In the genomic region with DNA sequence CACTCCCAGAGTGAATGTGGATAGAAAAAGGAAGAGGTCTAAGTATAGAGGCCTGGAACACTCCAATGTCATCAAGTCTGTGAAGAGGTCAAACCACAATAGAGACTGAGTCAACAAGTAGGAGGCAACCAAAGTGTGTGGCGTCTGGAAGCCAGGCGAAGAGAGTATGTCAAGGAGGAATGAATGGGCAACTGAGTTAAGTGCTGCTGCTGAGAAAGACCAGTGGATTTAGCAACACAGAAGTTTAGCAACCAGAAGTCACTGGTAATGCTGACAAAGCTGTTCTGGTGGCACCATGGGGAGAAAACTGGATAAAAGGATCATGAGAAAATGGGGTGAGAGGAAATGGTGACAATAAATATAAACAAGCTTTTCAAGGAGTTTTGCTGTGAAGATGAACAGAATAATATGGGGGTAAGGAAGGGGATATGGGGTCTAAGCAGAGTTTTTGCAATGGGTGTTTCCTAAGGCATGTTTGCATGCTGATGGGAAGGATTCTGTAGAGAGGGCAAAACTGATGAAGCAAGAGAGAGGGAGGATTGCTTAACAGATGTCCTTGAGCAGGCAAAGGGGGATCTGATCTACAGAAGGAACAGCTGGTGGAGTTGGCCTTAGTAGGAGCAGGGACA, we compare ENCODE assay signal across 1 cellular context.
TF ChIP-seq lines count a peak whose summit lies in the region.

No MANE protein-coding gene starts in this region.

TF ChIP-seq in HepG2, 621 proteins besides CTCF, POLR2A, EP300 and RAD21 (continued from another document and continues in another):
- TF ChIP-seq, protein P1, sequence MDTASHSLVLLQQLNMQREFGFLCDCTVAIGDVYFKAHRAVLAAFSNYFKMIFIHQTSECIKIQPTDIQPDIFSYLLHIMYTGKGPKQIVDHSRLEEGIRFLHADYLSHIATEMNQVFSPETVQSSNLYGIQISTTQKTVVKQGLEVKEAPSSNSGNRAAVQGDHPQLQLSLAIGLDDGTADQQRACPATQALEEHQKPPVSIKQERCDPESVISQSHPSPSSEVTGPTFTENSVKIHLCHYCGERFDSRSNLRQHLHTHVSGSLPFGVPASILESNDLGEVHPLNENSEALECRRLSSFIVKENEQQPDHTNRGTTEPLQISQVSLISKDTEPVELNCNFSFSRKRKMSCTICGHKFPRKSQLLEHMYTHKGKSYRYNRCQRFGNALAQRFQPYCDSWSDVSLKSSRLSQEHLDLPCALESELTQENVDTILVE (CRISPR knock-in tag; IDR thresholded peaks at IDR 0.05): peak; percentile 76
- TF ChIP-seq, protein P2, sequence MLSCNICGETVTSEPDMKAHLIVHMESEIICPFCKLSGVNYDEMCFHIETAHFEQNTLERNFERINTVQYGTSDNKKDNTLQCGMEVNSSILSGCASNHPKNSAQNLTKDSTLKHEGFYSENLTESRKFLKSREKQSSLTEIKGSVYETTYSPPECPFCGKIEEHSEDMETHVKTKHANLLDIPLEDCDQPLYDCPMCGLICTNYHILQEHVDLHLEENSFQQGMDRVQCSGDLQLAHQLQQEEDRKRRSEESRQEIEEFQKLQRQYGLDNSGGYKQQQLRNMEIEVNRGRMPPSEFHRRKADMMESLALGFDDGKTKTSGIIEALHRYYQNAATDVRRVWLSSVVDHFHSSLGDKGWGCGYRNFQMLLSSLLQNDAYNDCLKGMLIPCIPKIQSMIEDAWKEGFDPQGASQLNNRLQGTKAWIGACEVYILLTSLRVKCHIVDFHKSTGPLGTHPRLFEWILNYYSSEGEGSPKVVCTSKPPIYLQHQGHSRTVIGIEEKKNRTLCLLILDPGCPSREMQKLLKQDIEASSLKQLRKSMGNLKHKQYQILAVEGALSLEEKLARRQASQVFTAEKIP (CRISPR knock-in tag; IDR thresholded peaks at IDR 0.05; ENCODE audit: borderline replicate concordance): no peak
- no peak for TF ChIP-seq FOXA1 (IDR thresholded peaks at IDR 0.05)
- TF ChIP-seq FOXA1 (CRISPR knock-in tag; IDR thresholded peaks at IDR 0.05): peak; percentile 81
- TF ChIP-seq, protein P3, sequence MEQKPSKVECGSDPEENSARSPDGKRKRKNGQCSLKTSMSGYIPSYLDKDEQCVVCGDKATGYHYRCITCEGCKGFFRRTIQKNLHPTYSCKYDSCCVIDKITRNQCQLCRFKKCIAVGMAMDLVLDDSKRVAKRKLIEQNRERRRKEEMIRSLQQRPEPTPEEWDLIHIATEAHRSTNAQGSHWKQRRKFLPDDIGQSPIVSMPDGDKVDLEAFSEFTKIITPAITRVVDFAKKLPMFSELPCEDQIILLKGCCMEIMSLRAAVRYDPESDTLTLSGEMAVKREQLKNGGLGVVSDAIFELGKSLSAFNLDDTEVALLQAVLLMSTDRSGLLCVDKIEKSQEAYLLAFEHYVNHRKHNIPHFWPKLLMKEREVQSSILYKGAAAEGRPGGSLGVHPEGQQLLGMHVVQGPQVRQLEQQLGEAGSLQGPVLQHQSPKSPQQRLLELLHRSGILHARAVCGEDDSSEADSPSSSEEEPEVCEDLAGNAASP (CRISPR knock-in tag; IDR thresholded peaks at IDR 0.05; ENCODE audit: borderline replicate concordance): 0 out of 2 replicates have a peak, but pooled peaks have one; percentile 37
- peak; percentile 68 for TF ChIP-seq POGZ (CRISPR knock-in tag; IDR thresholded peaks at IDR 0.05)
- peak; percentile 45; the same call in 1 of the 2 replicates for TF ChIP-seq TBX2 (CRISPR knock-in tag; IDR thresholded peaks at IDR 0.05; ENCODE audit: borderline replicate concordance)
- 0 out of 2 replicates have a peak, but pooled peaks have one; percentile 10 for TF ChIP-seq GFI1 (CRISPR knock-in tag; IDR thresholded peaks at IDR 0.05; ENCODE audit: borderline replicate concordance)
- TF ChIP-seq NFE2L1 (CRISPR knock-in tag; IDR thresholded peaks at IDR 0.05; ENCODE audit: borderline replicate concordance): no peak
- TF ChIP-seq, protein P4, sequence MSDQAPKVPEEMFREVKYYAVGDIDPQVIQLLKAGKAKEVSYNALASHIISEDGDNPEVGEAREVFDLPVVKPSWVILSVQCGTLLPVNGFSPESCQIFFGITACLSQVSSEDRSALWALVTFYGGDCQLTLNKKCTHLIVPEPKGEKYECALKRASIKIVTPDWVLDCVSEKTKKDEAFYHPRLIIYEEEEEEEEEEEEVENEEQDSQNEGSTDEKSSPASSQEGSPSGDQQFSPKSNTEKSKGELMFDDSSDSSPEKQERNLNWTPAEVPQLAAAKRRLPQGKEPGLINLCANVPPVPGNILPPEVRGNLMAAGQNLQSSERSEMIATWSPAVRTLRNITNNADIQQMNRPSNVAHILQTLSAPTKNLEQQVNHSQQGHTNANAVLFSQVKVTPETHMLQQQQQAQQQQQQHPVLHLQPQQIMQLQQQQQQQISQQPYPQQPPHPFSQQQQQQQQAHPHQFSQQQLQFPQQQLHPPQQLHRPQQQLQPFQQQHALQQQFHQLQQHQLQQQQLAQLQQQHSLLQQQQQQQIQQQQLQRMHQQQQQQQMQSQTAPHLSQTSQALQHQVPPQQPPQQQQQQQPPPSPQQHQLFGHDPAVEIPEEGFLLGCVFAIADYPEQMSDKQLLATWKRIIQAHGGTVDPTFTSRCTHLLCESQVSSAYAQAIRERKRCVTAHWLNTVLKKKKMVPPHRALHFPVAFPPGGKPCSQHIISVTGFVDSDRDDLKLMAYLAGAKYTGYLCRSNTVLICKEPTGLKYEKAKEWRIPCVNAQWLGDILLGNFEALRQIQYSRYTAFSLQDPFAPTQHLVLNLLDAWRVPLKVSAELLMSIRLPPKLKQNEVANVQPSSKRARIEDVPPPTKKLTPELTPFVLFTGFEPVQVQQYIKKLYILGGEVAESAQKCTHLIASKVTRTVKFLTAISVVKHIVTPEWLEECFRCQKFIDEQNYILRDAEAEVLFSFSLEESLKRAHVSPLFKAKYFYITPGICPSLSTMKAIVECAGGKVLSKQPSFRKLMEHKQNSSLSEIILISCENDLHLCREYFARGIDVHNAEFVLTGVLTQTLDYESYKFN (CRISPR knock-in tag; conservative IDR thresholded peaks at IDR 0.05): peak; percentile 70
- TF ChIP-seq NFIB (CRISPR knock-in tag; IDR thresholded peaks at IDR 0.05; ENCODE audit: borderline replicate concordance): no peak
- TF ChIP-seq, protein P5, sequence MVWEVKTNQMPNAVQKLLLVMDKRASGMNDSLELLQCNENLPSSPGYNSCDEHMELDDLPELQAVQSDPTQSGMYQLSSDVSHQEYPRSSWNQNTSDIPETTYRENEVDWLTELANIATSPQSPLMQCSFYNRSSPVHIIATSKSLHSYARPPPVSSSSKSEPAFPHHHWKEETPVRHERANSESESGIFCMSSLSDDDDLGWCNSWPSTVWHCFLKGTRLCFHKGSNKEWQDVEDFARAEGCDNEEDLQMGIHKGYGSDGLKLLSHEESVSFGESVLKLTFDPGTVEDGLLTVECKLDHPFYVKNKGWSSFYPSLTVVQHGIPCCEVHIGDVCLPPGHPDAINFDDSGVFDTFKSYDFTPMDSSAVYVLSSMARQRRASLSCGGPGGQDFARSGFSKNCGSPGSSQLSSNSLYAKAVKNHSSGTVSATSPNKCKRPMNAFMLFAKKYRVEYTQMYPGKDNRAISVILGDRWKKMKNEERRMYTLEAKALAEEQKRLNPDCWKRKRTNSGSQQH (CRISPR knock-in tag; IDR thresholded peaks at IDR 0.05; ENCODE audit: low read depth): 0 out of 2 replicates have a peak, but pooled peaks have one; percentile 11
- peak; percentile 50 for TF ChIP-seq TCF7 (IDR thresholded peaks at IDR 0.05; ENCODE audit: low read depth)
- TF ChIP-seq, protein P6, sequence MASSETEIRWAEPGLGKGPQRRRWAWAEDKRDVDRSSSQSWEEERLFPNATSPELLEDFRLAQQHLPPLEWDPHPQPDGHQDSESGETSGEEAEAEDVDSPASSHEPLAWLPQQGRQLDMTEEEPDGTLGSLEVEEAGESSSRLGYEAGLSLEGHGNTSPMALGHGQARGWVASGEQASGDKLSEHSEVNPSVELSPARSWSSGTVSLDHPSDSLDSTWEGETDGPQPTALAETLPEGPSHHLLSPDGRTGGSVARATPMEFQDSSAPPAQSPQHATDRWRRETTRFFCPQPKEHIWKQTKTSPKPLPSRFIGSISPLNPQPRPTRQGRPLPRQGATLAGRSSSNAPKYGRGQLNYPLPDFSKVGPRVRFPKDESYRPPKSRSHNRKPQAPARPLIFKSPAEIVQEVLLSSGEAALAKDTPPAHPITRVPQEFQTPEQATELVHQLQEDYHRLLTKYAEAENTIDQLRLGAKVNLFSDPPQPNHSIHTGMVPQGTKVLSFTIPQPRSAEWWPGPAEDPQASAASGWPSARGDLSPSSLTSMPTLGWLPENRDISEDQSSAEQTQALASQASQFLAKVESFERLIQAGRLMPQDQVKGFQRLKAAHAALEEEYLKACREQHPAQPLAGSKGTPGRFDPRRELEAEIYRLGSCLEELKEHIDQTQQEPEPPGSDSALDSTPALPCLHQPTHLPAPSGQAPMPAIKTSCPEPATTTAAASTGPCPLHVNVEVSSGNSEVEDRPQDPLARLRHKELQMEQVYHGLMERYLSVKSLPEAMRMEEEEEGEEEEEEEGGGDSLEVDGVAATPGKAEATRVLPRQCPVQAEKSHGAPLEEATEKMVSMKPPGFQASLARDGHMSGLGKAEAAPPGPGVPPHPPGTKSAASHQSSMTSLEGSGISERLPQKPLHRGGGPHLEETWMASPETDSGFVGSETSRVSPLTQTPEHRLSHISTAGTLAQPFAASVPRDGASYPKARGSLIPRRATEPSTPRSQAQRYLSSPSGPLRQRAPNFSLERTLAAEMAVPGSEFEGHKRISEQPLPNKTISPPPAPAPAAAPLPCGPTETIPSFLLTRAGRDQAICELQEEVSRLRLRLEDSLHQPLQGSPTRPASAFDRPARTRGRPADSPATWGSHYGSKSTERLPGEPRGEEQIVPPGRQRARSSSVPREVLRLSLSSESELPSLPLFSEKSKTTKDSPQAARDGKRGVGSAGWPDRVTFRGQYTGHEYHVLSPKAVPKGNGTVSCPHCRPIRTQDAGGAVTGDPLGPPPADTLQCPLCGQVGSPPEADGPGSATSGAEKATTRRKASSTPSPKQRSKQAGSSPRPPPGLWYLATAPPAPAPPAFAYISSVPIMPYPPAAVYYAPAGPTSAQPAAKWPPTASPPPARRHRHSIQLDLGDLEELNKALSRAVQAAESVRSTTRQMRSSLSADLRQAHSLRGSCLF (CRISPR knock-in tag; IDR thresholded peaks at IDR 0.05; ENCODE audit: borderline replicate concordance): no peak
- TF ChIP-seq, protein P7, sequence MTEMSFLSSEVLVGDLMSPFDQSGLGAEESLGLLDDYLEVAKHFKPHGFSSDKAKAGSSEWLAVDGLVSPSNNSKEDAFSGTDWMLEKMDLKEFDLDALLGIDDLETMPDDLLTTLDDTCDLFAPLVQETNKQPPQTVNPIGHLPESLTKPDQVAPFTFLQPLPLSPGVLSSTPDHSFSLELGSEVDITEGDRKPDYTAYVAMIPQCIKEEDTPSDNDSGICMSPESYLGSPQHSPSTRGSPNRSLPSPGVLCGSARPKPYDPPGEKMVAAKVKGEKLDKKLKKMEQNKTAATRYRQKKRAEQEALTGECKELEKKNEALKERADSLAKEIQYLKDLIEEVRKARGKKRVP (CRISPR knock-in tag; IDR thresholded peaks at IDR 0.05): peak in 1 of 2 experiments; percentile 97; a peak in 2 of 4 replicates
- TF ChIP-seq, protein P8, sequence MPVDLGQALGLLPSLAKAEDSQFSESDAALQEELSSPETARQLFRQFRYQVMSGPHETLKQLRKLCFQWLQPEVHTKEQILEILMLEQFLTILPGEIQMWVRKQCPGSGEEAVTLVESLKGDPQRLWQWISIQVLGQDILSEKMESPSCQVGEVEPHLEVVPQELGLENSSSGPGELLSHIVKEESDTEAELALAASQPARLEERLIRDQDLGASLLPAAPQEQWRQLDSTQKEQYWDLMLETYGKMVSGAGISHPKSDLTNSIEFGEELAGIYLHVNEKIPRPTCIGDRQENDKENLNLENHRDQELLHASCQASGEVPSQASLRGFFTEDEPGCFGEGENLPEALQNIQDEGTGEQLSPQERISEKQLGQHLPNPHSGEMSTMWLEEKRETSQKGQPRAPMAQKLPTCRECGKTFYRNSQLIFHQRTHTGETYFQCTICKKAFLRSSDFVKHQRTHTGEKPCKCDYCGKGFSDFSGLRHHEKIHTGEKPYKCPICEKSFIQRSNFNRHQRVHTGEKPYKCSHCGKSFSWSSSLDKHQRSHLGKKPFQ (CRISPR knock-in tag; IDR thresholded peaks at IDR 0.05; ENCODE audit: insufficient replicate concordance): peak; percentile 30
- 0 out of 2 replicates have a peak, but pooled peaks have one; percentile 14 for TF ChIP-seq KDM1A (CRISPR knock-in tag; IDR thresholded peaks at IDR 0.05)
- peak; percentile 47; the same call in 1 of the 2 replicates for TF ChIP-seq THAP11 (CRISPR knock-in tag; IDR thresholded peaks at IDR 0.05)
- peak; percentile 23; the same call in 1 of the 2 replicates for TF ChIP-seq KAT8 (CRISPR knock-in tag; IDR thresholded peaks at IDR 0.05)
- no peak for TF ChIP-seq TP53 (CRISPR knock-in tag; conservative IDR thresholded peaks at IDR 0.05)
- TF ChIP-seq ERF (CRISPR knock-in tag; IDR thresholded peaks at IDR 0.05): 0 out of 2 replicates have a peak, but pooled peaks have one; percentile 37
- TF ChIP-seq NCOR1 (IDR thresholded peaks at IDR 0.05; ENCODE audit: borderline replicate concordance, low read length): no peak
- no peak for TF ChIP-seq PCBP1 (IDR thresholded peaks at IDR 0.05; ENCODE audit: borderline replicate concordance, low read depth, low read length)
- no peak for TF ChIP-seq ZNF703 (CRISPR knock-in tag; IDR thresholded peaks at IDR 0.05; ENCODE audit: borderline replicate concordance)
- no peak for TF ChIP-seq ZC3H13 (CRISPR knock-in tag; IDR thresholded peaks at IDR 0.05)
- TF ChIP-seq NR2F2 (IDR thresholded peaks at IDR 0.05; ENCODE audit: borderline replicate concordance, low read depth): peak; percentile 83
- peak; percentile 88 for TF ChIP-seq ZMYM4 (CRISPR knock-in tag; IDR thresholded peaks at IDR 0.05)
- TF ChIP-seq, protein P9, sequence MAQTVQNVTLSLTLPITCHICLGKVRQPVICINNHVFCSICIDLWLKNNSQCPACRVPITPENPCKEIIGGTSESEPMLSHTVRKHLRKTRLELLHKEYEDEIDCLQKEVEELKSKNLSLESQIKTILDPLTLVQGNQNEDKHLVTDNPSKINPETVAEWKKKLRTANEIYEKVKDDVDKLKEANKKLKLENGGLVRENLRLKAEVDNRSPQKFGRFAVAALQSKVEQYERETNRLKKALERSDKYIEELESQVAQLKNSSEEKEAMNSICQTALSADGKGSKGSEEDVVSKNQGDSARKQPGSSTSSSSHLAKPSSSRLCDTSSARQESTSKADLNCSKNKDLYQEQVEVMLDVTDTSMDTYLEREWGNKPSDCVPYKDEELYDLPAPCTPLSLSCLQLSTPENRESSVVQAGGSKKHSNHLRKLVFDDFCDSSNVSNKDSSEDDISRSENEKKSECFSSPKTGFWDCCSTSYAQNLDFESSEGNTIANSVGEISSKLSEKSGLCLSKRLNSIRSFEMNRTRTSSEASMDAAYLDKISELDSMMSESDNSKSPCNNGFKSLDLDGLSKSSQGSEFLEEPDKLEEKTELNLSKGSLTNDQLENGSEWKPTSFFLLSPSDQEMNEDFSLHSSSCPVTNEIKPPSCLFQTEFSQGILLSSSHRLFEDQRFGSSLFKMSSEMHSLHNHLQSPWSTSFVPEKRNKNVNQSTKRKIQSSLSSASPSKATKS (CRISPR knock-in tag; IDR thresholded peaks at IDR 0.05): no peak
- 0 out of 2 replicates have a peak, but pooled peaks have one; percentile 68 for TF ChIP-seq SMAD3 (CRISPR knock-in tag; IDR thresholded peaks at IDR 0.05)
- 0 out of 2 replicates have a peak, but pooled peaks have one; percentile 43 for TF ChIP-seq PITX1 (CRISPR knock-in tag; IDR thresholded peaks at IDR 0.05)
- TF ChIP-seq ATF7-NPFF (CRISPR knock-in tag; IDR thresholded peaks at IDR 0.05; ENCODE audit: low read depth): no peak
- TF ChIP-seq, protein P10, sequence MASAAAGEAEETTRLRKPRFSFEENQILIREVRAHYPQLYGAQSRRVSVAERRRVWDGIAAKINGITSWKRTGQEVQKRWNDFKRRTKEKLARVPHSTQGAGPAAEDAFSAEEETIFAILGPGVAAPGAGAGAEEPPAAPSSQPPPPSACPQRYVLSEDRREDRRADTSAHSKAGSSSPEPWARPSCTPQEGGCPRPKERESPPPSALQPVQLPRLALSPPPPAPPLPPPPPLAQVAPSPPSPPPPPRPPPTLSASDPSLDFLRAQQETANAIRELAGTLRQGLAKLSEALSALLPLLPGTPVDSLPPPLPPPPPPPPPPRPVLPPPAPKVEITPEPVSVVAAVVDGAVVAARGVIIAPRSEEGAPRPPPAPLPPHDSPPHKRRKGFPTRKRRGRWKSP (CRISPR knock-in tag; IDR thresholded peaks at IDR 0.05): peak; percentile 51; the same call in 1 of the 2 replicates
- no peak for TF ChIP-seq ZSCAN20 (CRISPR knock-in tag; IDR thresholded peaks at IDR 0.05; ENCODE audit: borderline replicate concordance)
